Comparison of ENCODE assay signal across 11 cellular contexts in genomic region chr5:172906888-172907287, GRCh38. TPM values are rescaled to one million over a fixed set of nuclear protein-coding genes. Genes with fewer than 3 reads are reported as not detected.
DNase-seq lines count a peak whose midpoint lies in the region; ATAC-seq and TF ChIP-seq lines count a peak whose summit lies in the region.
"Had no signal": no experiment of that assay in that cellular context is flagged by ENCODE, and none has a peak within 500 bp of the region (broad histone marks: within the 10 kb centered on the region; RNA-seq: fewer than 3 reads in every experiment).

No MANE protein-coding gene starts in this region.

- H4K20me1 ChIP-seq in osteoblast (ENCODE audit: insufficient read depth, low read length) = no peaks in the 10 kb centered on the region
- no peaks in the 10 kb centered on the region for H4K20me1 ChIP-seq in Karpas-422 (ENCODE audit: insufficient read depth, low read depth, low read length)

- TF ChIP-seq CTCF in left ventricle myocardium inferior (IDR thresholded peaks at IDR 0.05; ENCODE audit: borderline replicate concordance) = no peak
- TF ChIP-seq CTCF in osteoblast (IDR thresholded peaks at IDR 0.05; ENCODE audit: extremely low read depth, low read depth, low read length) = no peak
- no peak for TF ChIP-seq CTCF in vagina (IDR thresholded peaks at IDR 0.05)

- H3K9me2 ChIP-seq in Karpas-422 (replicated peaks; ENCODE audit: insufficient read depth, low read length) = no peaks in the 10 kb centered on the region

- H3K36me3 ChIP-seq in left ventricle myocardium inferior (peaks cover 5% of the 10 kb centered on the region), osteoblast (ENCODE audit: insufficient read depth, low read length) (peaks cover 7% of the 10 kb centered on the region), vagina (peaks cover 0 to 12% of the 10 kb centered on the region in 2 donors), Karpas-422 (ENCODE audit: insufficient read depth, low read length) (no peaks in the 10 kb centered on the region)

- H3K4me3 ChIP-seq in left ventricle myocardium inferior = no peak overlapping the region
- no peak overlapping the region for H3K4me3 ChIP-seq in osteoblast (ENCODE audit: insufficient read depth, low read length)
- no peak overlapping the region for H3K4me3 ChIP-seq in vagina
- H3K4me3 ChIP-seq in Karpas-422 (ENCODE audit: low read length) = no peak overlapping the region
- H3K4me3 ChIP-seq: MG63 had no signal

- H3K27me3 ChIP-seq in left ventricle myocardium inferior (ENCODE audit: low read depth) (no peaks in the 10 kb centered on the region), osteoblast (ENCODE audit: insufficient read depth, low read length) (no peaks in the 10 kb centered on the region), vagina (no peaks in the 10 kb centered on the region), Karpas-422 (ENCODE audit: low read length) (no peaks in the 10 kb centered on the region)
- H3K27me3 ChIP-seq: MG63 had no signal

- H3K27ac ChIP-seq in left ventricle myocardium inferior (replicated peaks) (peak overlapping the region; percentile 92), osteoblast (ENCODE audit: low read depth, low read length) (peak overlapping the region; percentile 99), vagina (peak overlapping the region; percentile 95), Karpas-422 (ENCODE audit: low read length) (no peak overlapping the region)

- H3K4me2 ChIP-seq in osteoblast (ENCODE audit: insufficient read depth, low read length) (no peak overlapping the region), Karpas-422 (ENCODE audit: low read depth, low read length, poor library complexity, severe bottlenecking) (no peak overlapping the region)

- no peak for TF ChIP-seq POLR2A in vagina (IDR thresholded peaks at IDR 0.05)

- peaks cover 65% of the 10 kb centered on the region for H3K4me1 ChIP-seq in left ventricle myocardium inferior
- H3K4me1 ChIP-seq in osteoblast (ENCODE audit: insufficient read depth, low read length) = peaks cover 59% of the 10 kb centered on the region
- peaks cover 59% of the 10 kb centered on the region for H3K4me1 ChIP-seq in vagina
- H3K4me1 ChIP-seq in Karpas-422 (ENCODE audit: low read length) = no peaks in the 10 kb centered on the region

- no peak overlapping the region for H3K9ac ChIP-seq in Karpas-422 (ENCODE audit: low read length)

- no peak for ATAC-seq in left cardiac atrium
- ATAC-seq in HG03457 (IDR thresholded peaks at IDR 0.05; ENCODE audit: unreplicated experiment) = no peak
- ATAC-seq: effector memory CD8-positive, alpha-beta T cell had no signal

- H3K79me2 ChIP-seq in osteoblast (ENCODE audit: insufficient read depth, low read length) (peaks cover 3% of the 10 kb centered on the region), Karpas-422 (ENCODE audit: low read length) (no peaks in the 10 kb centered on the region)

- H3K9me3 ChIP-seq in left ventricle myocardium inferior (replicated peaks) (no peaks in the 10 kb centered on the region), osteoblast (ENCODE audit: low read depth, low read length) (no peaks in the 10 kb centered on the region), vagina (no peaks in the 10 kb centered on the region), Karpas-422 (ENCODE audit: low read length) (no peaks in the 10 kb centered on the region)
- H3K9me3 ChIP-seq: MG63 had no signal

- H2AFZ ChIP-seq in osteoblast (ENCODE audit: low read length) (no peak overlapping the region), Karpas-422 (ENCODE audit: low read length) (no peak overlapping the region)

- DNase-seq in left ventricle myocardium inferior (no peak), left cardiac atrium (no peak), cerebellar cortex (ENCODE audit: low spot score) (peak; percentile 60), osteoblast (ENCODE audit: insufficient read length, low spot score, missing footprints) (no peak), vagina (ENCODE audit: extremely low spot score in 2 of 2) (no peak), Karpas-422 (no peak), LoVo (ENCODE audit: low spot score) (no peak)
- DNase-seq: DND-41; effector memory CD8-positive, alpha-beta T cell; MG63 had no signal

- intact Hi-C loops in left ventricle myocardium inferior (cut with micrococcal nuclease) (loop anchor here (10.0 kb wide), 1 partner anchor 52 kb away; no protein-coding TSS in a partner anchor), left cardiac atrium (cut with DNase I) (loop anchor here (10.0 kb wide), 2 partner anchors 132 to 192 kb away; partner anchors contain the start of gene DUSP1 (in 2 of the 2)), vagina (cut with DNase I) (loop anchor here (10.0 kb wide), 1 partner anchor 192 kb away; no protein-coding TSS in a partner anchor)

RNA-seq across cellular contexts. Expression of gene RPL26L1, which starts 52.3 kb away (rescaled TPM):
- 27.2 TPM for total RNA-seq in left ventricle myocardium inferior
- 10 to 100 TPM; 22.4 to 22.6 TPM for total RNA-seq in left cardiac atrium
- 40.4 and 43.8 TPM in 2 replicates for total RNA-seq in osteoblast
- total RNA-seq in vagina = 17.7 TPM
- 17.0 and 18.5 TPM in 2 replicates for total RNA-seq in Karpas-422 (2014; rRNA removed; shearing (Covaris generic); ENCODE audit: low replicate concordance)
